In the genomic region with DNA sequence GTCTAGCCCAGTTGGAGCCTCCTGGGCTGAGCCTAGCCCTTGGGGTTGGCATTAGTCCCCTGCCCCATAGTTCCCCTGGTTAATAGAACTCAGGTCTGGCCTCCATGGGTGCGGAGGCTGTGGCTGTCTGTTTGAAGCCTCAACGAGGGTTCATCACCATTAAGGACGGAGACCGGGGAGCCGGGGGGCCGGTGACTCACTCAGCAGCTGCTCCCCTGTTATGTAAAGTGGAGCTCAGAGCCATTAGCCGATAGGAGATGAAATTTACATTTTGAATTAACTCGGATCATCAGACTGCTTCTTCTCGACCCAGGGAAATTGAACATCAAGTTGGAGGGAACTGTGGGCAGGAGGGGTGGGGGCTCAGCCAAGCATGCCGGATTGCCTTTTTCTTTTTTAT, we compare ENCODE assay signal across 20 cellular contexts. TPM values are rescaled to one million over a fixed set of nuclear protein-coding genes. Genes with fewer than 3 reads are reported as not detected.
"Had no signal": no experiment of that assay in that cellular context is flagged by ENCODE, and none has a peak within 500 bp of the region (broad histone marks: within the 10 kb centered on the region; RNA-seq: fewer than 3 reads in every experiment).

No MANE protein-coding gene starts in this region.

- ATAC-seq: esophagus mucosa had no signal

- H3K4me3 ChIP-seq: adrenal gland, cardiac muscle cell, lung, tibial nerve, vagina had no signal

- H3K9me3 ChIP-seq: adrenal gland, neutrophil, tibial nerve, vagina had no signal

- H3K27ac ChIP-seq: adrenal gland, cardiac muscle cell, neutrophil, tibial nerve, vagina had no signal

- H3K36me3 ChIP-seq: adrenal gland, cardiac muscle cell, neutrophil, tibial nerve, vagina had no signal

- DNase-seq: activated CD4-positive, alpha-beta memory T cell treated with anti-CD3 and anti-CD28 coated beads, Interleukin-2, amount 10 ng/mL, durations not matched to agents 7 days and 5 days; activated CD4-positive, alpha-beta T cell treated with anti-CD3 and anti-CD28 coated beads for 4 hours; activated T-cell treated with anti-CD3 and anti-CD28 coated beads, Interleukin-2, amount 50 U/mL, for 24 hours; adrenal gland; hippocampal formation; immature natural killer cell; naive B cell; stimulated activated CD4-positive, alpha-beta T cell treated with anti-CD3 and anti-CD28 coated beads, Interleukin-4, amount 100 ng/mL, for 24 hours; stimulated activated naive CD4-positive, alpha-beta T cell; substantia nigra; T-helper 2 cell had no signal

- H3K27me3 ChIP-seq: adrenal gland, cardiac muscle cell, vagina had no signal

- H3K4me1 ChIP-seq: adrenal gland, vagina had no signal

RNA-seq across cellular contexts. Expression of gene PCK1, which starts 12.3 kb away (rescaled TPM):
- total RNA-seq: activated CD4-positive, alpha-beta memory T cell treated with anti-CD3 and anti-CD28 coated beads, Interleukin-2, amount 10 ng/mL, durations not matched to agents 7 days and 5 days; mononuclear cell had no signal
- polyA plus RNA-seq: cardiac muscle cell, immature natural killer cell had no signal

RNA-seq across cellular contexts. Expression of gene ZBP1, which starts 47.0 kb away (rescaled TPM):
- total RNA-seq: cardiac muscle cell, renal cortical epithelial cell had no signal
- polyA plus RNA-seq: cardiac muscle cell had no signal

RNA-seq across cellular contexts. Expression of gene CTCFL, which starts 48.2 kb away (rescaled TPM):
- total RNA-seq: activated CD4-positive, alpha-beta memory T cell treated with anti-CD3 and anti-CD28 coated beads, Interleukin-2, amount 10 ng/mL, durations not matched to agents 7 days and 5 days; esophagus mucosa; lung; mononuclear cell; renal cortical epithelial cell; skeletal muscle tissue; tibial nerve; vagina had no signal
- polyA plus RNA-seq: cardiac muscle cell, immature natural killer cell had no signal
